Comparison of ENCODE assay signal across 26 cellular contexts in the genomic region with DNA sequence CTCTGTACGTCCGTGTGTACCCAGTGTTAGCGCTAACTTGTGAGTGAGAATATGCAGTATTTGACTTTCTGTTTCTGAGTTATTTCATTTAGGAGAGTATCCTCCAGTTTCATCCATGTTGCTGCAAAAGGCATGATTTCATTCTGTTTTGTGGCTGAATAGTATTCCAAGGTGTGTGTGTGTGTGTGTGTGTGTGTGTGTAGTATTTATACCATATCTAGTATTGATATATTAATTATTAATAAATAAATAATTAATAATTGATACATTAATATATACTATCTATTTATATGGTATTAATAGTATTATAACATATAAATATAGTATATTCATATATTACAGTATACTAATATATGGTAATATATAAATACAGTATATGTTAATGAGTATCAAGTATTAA.
"Had no signal": no experiment of that assay in that cellular context is flagged by ENCODE, and none has a peak within 500 bp of the region (broad histone marks: within the 10 kb centered on the region; RNA-seq: fewer than 3 reads in every experiment).

No MANE protein-coding gene starts in this region.

- H3K4me3 Mint-ChIP-seq: dendritic cell treated with granulocyte-macrophage colony-stimulating factor and Interleukin-4, amounts not matched to agents 40 ng/mL and 50 ng/mL, for 4 days; effector memory CD8-positive, alpha-beta T cell; endodermal cell had no signal

- H3K27me3 Mint-ChIP-seq: effector memory CD8-positive, alpha-beta T cell had no signal

- H3K9me3 Mint-ChIP-seq: dendritic cell treated with granulocyte-macrophage colony-stimulating factor and Interleukin-4, amounts not matched to agents 40 ng/mL and 50 ng/mL, for 4 days; effector memory CD8-positive, alpha-beta T cell; endodermal cell had no signal

- H3K27ac ChIP-seq: colonic mucosa, coronary artery, dorsolateral prefrontal cortex, epithelial cell of prostate, esophagus muscularis mucosa, esophagus squamous epithelium, foreskin keratinocyte, gastrocnemius medialis, gastroesophageal sphincter, heart left ventricle, heart right ventricle had no signal

- H3K4me1 ChIP-seq: colonic mucosa, esophagus muscularis mucosa, esophagus squamous epithelium, foreskin keratinocyte, gastrocnemius medialis, gastroesophageal sphincter, heart left ventricle had no signal

- H3K4me3 ChIP-seq: colonic mucosa, coronary artery, dorsolateral prefrontal cortex, esophagus muscularis mucosa, esophagus squamous epithelium, gastrocnemius medialis, gastroesophageal sphincter, heart left ventricle, heart right ventricle had no signal

- H3K9me3 ChIP-seq: colonic mucosa, esophagus muscularis mucosa, esophagus squamous epithelium, gastrocnemius medialis, gastroesophageal sphincter, heart left ventricle, heart right ventricle had no signal

- FAIRE-seq: endothelial cell of umbilical vein had no signal

- ATAC-seq: effector memory CD8-positive, alpha-beta T cell; esophagus mucosa; foreskin keratinocyte; gastrocnemius medialis; gastroesophageal sphincter; heart left ventricle; heart right ventricle had no signal

- DNase-seq: colonic mucosa; cortex of kidney; dermis blood vessel endothelial cell; dorsolateral prefrontal cortex; effector CD4-positive, alpha-beta T cell; effector CD8-positive, alpha-beta T cell; effector memory CD4-positive, alpha-beta T cell; effector memory CD8-positive, alpha-beta T cell; erythroblast; esophagus squamous epithelium; foreskin fibroblast; foreskin keratinocyte; foreskin melanocyte; gastrocnemius medialis; glutamatergic neuron; head of caudate nucleus; heart left ventricle; heart right ventricle had no signal

- H3K36me3 ChIP-seq: colonic mucosa, esophagus muscularis mucosa, esophagus squamous epithelium, gastrocnemius medialis, gastroesophageal sphincter, heart left ventricle, heart right ventricle had no signal

- H3K27me3 ChIP-seq: colonic mucosa, foreskin keratinocyte had no signal

- H3K27ac Mint-ChIP-seq: dendritic cell treated with granulocyte-macrophage colony-stimulating factor and Interleukin-4, amounts not matched to agents 40 ng/mL and 50 ng/mL, for 4 days; effector memory CD8-positive, alpha-beta T cell; endodermal cell had no signal
